Comparison of ENCODE assay signal across 3 cellular contexts in the genomic region with DNA sequence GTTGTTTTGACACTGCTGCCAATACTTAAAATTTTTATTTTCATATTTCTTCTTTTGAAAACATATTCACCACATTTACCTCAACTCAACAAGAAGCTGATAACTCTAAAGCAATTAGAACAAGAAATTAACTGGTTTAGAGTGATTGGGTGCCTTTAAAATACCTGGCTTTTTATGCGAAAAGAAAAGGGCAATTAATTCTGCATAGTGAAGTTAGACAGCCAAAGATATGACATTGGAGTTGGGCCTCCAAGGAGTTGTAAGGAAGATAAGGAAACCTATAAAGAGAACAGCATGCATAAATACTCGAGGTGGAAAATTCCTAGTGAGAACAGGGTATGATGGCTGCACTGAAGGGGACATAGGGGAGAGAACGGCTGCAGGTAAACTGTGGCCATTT.
A peak's percentile ranks its signal among the peaks of the same experiment; 100 is the strongest.
TF ChIP-seq lines count a peak whose summit lies in the region.

No MANE protein-coding gene starts in this region.

TF ChIP-seq in A549, 52 proteins besides CTCF, POLR2A, EP300 and RAD21:
- no peak for TF ChIP-seq ZNF302 (CRISPR knock-in tag; IDR thresholded peaks at IDR 0.05)
- TF ChIP-seq FOSB (CRISPR knock-in tag; IDR thresholded peaks at IDR 0.05), result no peak
- TF ChIP-seq HOXB13 (CRISPR knock-in tag; IDR thresholded peaks at IDR 0.05; ENCODE audit: low read depth), result no peak
- TF ChIP-seq NR3C1 (IDR thresholded peaks at IDR 0.05), result no peak
- TF ChIP-seq TFCP2L1 (CRISPR knock-in tag; IDR thresholded peaks at IDR 0.05), result no peak
- no peak for TF ChIP-seq POLR2AphosphoS2 (conservative IDR thresholded peaks at IDR 0.05; ENCODE audit: low read length)
- TF ChIP-seq RNF2 (IDR thresholded peaks at IDR 0.05; ENCODE audit: borderline replicate concordance, low read depth), result no peak
- no peak for TF ChIP-seq CBX8 (IDR thresholded peaks at IDR 0.05)
- no peak for TF ChIP-seq HMGXB4 (CRISPR knock-in tag; IDR thresholded peaks at IDR 0.05; ENCODE audit: borderline replicate concordance)
- no peak for TF ChIP-seq PHF8 (IDR thresholded peaks at IDR 0.05; ENCODE audit: borderline replicate concordance, low read depth)
- TF ChIP-seq, protein P1, sequence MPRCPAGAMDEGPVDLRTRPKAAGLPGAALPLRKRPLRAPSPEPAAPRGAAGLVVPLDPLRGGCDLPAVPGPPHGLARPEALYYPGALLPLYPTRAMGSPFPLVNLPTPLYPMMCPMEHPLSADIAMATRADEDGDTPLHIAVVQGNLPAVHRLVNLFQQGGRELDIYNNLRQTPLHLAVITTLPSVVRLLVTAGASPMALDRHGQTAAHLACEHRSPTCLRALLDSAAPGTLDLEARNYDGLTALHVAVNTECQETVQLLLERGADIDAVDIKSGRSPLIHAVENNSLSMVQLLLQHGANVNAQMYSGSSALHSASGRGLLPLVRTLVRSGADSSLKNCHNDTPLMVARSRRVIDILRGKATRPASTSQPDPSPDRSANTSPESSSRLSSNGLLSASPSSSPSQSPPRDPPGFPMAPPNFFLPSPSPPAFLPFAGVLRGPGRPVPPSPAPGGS (IDR thresholded peaks at IDR 0.05), result no peak
- TF ChIP-seq KDM5A (IDR thresholded peaks at IDR 0.05), result no peak
- no peak for TF ChIP-seq MAZ (IDR thresholded peaks at IDR 0.05; ENCODE audit: borderline replicate concordance, low read depth, low read length)
- TF ChIP-seq HDAC2 (IDR thresholded peaks at IDR 0.05), result no peak
- TF ChIP-seq HOXB5 (CRISPR knock-in tag; IDR thresholded peaks at IDR 0.05), result no peak
- no peak for TF ChIP-seq CHD4 (IDR thresholded peaks at IDR 0.05; ENCODE audit: borderline replicate concordance)
- TF ChIP-seq MAFK (IDR thresholded peaks at IDR 0.05; ENCODE audit: partially characterized antibody), result no peak
- no peak for TF ChIP-seq KDM1A (IDR thresholded peaks at IDR 0.05; ENCODE audit: low read depth)

TF ChIP-seq in HEK293, 187 proteins besides CTCF, POLR2A, EP300 and RAD21:
- 0 out of 2 replicates have a peak, but pooled peaks have one; percentile 36 for TF ChIP-seq ZNF843 (tag by site-specific recombination; IDR thresholded peaks at IDR 0.05)
- TF ChIP-seq OVOL3 (tag by site-specific recombination; IDR thresholded peaks at IDR 0.05), result 0 out of 2 replicates have a peak, but pooled peaks have one; percentile 22
- TF ChIP-seq ZSCAN16 (tag by site-specific recombination; IDR thresholded peaks at IDR 0.05), result no peak
- no peak for TF ChIP-seq ZNF76 (tag by site-specific recombination; IDR thresholded peaks at IDR 0.05; ENCODE audit: borderline replicate concordance, low read depth)
- TF ChIP-seq ZNF785 (tag by site-specific recombination; IDR thresholded peaks at IDR 0.05), result no peak
- TF ChIP-seq, protein P2, sequence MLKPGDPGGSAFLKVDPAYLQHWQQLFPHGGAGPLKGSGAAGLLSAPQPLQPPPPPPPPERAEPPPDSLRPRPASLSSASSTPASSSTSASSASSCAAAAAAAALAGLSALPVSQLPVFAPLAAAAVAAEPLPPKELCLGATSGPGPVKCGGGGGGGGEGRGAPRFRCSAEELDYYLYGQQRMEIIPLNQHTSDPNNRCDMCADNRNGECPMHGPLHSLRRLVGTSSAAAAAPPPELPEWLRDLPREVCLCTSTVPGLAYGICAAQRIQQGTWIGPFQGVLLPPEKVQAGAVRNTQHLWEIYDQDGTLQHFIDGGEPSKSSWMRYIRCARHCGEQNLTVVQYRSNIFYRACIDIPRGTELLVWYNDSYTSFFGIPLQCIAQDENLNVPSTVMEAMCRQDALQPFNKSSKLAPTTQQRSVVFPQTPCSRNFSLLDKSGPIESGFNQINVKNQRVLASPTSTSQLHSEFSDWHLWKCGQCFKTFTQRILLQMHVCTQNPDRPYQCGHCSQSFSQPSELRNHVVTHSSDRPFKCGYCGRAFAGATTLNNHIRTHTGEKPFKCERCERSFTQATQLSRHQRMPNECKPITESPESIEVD (tag by site-specific recombination; IDR thresholded peaks at IDR 0.05), result peak; percentile 64
- TF ChIP-seq KLF17 (tag by site-specific recombination; IDR thresholded peaks at IDR 0.05), result no peak
- TF ChIP-seq, protein P3, sequence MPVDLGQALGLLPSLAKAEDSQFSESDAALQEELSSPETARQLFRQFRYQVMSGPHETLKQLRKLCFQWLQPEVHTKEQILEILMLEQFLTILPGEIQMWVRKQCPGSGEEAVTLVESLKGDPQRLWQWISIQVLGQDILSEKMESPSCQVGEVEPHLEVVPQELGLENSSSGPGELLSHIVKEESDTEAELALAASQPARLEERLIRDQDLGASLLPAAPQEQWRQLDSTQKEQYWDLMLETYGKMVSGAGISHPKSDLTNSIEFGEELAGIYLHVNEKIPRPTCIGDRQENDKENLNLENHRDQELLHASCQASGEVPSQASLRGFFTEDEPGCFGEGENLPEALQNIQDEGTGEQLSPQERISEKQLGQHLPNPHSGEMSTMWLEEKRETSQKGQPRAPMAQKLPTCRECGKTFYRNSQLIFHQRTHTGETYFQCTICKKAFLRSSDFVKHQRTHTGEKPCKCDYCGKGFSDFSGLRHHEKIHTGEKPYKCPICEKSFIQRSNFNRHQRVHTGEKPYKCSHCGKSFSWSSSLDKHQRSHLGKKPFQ (tag by site-specific recombination; IDR thresholded peaks at IDR 0.05), result peak; percentile 55; the same call in 1 of the 2 replicates
- TF ChIP-seq FEZF1 (tag by site-specific recombination; IDR thresholded peaks at IDR 0.05), result peak; percentile 57; the same call in 1 of the 2 replicates
- no peak for TF ChIP-seq ZNF335 (tag by site-specific recombination; conservative IDR thresholded peaks at IDR 0.05)
- TF ChIP-seq ZNF596 (tag by site-specific recombination; IDR thresholded peaks at IDR 0.05), result 0 out of 2 replicates have a peak, but pooled peaks have one; percentile 16

TF ChIP-seq in GM12878, 131 proteins besides CTCF, POLR2A, EP300 and RAD21:
- no peak for TF ChIP-seq E4F1 (IDR thresholded peaks at IDR 0.05; ENCODE audit: borderline replicate concordance, partially characterized antibody)
- no peak for TF ChIP-seq ZZZ3 (IDR thresholded peaks at IDR 0.05; ENCODE audit: control insufficient read depth, insufficient read length, low read depth)
- no peak for TF ChIP-seq ATF3 (IDR thresholded peaks at IDR 0.05; ENCODE audit: borderline replicate concordance, extremely low read depth, low read depth, low read length)
- no peak for TF ChIP-seq FOXM1 (IDR thresholded peaks at IDR 0.05; ENCODE audit: low read depth, low read length)
- TF ChIP-seq CREM (IDR thresholded peaks at IDR 0.05; ENCODE audit: low read depth), result no peak
- no peak for TF ChIP-seq LARP7 (IDR thresholded peaks at IDR 0.05)
- no peak for TF ChIP-seq NFXL1 (IDR thresholded peaks at IDR 0.05; ENCODE audit: borderline replicate concordance)
- no peak for TF ChIP-seq NR2C1 (IDR thresholded peaks at IDR 0.05)
- TF ChIP-seq ZNF592 (IDR thresholded peaks at IDR 0.05), result no peak
- no peak for TF ChIP-seq NR2F1 (conservative IDR thresholded peaks at IDR 0.05)
- TF ChIP-seq, protein P4, sequence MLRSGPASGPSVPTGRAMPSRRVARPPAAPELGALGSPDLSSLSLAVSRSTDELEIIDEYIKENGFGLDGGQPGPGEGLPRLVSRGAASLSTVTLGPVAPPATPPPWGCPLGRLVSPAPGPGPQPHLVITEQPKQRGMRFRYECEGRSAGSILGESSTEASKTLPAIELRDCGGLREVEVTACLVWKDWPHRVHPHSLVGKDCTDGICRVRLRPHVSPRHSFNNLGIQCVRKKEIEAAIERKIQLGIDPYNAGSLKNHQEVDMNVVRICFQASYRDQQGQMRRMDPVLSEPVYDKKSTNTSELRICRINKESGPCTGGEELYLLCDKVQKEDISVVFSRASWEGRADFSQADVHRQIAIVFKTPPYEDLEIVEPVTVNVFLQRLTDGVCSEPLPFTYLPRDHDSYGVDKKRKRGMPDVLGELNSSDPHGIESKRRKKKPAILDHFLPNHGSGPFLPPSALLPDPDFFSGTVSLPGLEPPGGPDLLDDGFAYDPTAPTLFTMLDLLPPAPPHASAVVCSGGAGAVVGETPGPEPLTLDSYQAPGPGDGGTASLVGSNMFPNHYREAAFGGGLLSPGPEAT (IDR thresholded peaks at IDR 0.05; ENCODE audit: low read depth), result no peak
- TF ChIP-seq POLR2AphosphoS5 (IDR thresholded peaks at IDR 0.05; ENCODE audit: low read length), result no peak
- no peak for TF ChIP-seq IKZF2 (IDR thresholded peaks at IDR 0.05)
- TF ChIP-seq, protein P5, sequence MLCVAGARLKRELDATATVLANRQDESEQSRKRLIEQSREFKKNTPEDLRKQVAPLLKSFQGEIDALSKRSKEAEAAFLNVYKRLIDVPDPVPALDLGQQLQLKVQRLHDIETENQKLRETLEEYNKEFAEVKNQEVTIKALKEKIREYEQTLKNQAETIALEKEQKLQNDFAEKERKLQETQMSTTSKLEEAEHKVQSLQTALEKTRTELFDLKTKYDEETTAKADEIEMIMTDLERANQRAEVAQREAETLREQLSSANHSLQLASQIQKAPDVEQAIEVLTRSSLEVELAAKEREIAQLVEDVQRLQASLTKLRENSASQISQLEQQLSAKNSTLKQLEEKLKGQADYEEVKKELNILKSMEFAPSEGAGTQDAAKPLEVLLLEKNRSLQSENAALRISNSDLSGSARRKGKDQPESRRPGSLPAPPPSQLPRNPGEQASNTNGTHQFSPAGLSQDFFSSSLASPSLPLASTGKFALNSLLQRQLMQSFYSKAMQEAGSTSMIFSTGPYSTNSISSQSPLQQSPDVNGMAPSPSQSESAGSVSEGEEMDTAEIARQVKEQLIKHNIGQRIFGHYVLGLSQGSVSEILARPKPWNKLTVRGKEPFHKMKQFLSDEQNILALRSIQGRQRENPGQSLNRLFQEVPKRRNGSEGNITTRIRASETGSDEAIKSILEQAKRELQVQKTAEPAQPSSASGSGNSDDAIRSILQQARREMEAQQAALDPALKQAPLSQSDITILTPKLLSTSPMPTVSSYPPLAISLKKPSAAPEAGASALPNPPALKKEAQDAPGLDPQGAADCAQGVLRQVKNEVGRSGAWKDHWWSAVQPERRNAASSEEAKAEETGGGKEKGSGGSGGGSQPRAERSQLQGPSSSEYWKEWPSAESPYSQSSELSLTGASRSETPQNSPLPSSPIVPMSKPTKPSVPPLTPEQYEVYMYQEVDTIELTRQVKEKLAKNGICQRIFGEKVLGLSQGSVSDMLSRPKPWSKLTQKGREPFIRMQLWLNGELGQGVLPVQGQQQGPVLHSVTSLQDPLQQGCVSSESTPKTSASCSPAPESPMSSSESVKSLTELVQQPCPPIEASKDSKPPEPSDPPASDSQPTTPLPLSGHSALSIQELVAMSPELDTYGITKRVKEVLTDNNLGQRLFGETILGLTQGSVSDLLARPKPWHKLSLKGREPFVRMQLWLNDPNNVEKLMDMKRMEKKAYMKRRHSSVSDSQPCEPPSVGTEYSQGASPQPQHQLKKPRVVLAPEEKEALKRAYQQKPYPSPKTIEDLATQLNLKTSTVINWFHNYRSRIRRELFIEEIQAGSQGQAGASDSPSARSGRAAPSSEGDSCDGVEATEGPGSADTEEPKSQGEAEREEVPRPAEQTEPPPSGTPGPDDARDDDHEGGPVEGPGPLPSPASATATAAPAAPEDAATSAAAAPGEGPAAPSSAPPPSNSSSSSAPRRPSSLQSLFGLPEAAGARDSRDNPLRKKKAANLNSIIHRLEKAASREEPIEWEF (IDR thresholded peaks at IDR 0.05; ENCODE audit: insufficient replicate concordance, low read depth, low read length), result no peak
- no peak for TF ChIP-seq SMARCA5 (IDR thresholded peaks at IDR 0.05)
- TF ChIP-seq, protein P6, sequence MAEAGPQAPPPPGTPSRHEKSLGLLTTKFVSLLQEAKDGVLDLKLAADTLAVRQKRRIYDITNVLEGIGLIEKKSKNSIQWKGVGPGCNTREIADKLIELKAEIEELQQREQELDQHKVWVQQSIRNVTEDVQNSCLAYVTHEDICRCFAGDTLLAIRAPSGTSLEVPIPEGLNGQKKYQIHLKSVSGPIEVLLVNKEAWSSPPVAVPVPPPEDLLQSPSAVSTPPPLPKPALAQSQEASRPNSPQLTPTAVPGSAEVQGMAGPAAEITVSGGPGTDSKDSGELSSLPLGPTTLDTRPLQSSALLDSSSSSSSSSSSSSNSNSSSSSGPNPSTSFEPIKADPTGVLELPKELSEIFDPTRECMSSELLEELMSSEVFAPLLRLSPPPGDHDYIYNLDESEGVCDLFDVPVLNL (IDR thresholded peaks at IDR 0.05; ENCODE audit: low read depth, low read length), result no peak
- TF ChIP-seq ZNF384 (IDR thresholded peaks at IDR 0.05; ENCODE audit: borderline replicate concordance, low read depth, low read length), result no peak
